Comparison of ENCODE assay signal across 13 cellular contexts in the genomic region with DNA sequence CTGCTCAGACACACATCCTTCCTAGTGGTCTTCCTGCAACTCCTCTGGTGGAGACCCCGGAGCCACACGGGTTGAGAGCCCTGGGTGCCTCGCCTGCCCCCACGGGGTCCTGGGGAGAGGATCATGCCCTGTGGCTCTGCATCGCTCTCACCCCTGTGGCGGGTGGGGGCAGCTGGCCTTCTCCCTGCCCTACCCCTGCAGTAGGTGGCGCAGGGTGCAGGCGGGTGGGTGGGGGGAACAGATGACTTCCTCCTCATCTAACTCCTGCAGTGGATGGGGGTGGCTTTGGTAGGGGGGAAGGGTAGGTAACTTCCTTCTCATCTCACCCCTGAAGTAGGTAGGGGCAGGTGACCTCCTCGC. TPM values are rescaled to one million over a fixed set of nuclear protein-coding genes. Genes with fewer than 3 reads are reported as not detected.
DNase-seq lines count a peak whose midpoint lies in the region; ATAC-seq, FAIRE-seq and TF ChIP-seq lines count a peak whose summit lies in the region.
"Had no signal": no experiment of that assay in that cellular context is flagged by ENCODE, and none has a peak within 500 bp of the region (broad histone marks: within the 10 kb centered on the region; RNA-seq: fewer than 3 reads in every experiment).

No MANE protein-coding gene starts in this region.

- H3K4me1 Mint-ChIP-seq in CD8-positive, alpha-beta T cell (ENCODE audit: low read depth): peaks cover 79% of the 10 kb centered on the region

- no peak for TF ChIP-seq EP300 in gastroesophageal sphincter (IDR thresholded peaks at IDR 0.05)

- no peak for TF ChIP-seq CTCF in CD8-positive, alpha-beta T cell (IDR thresholded peaks at IDR 0.05)
- TF ChIP-seq CTCF in OCI-LY3 (IDR thresholded peaks at IDR 0.05; ENCODE audit: low read depth, low read length) (peak; percentile 39), gastroesophageal sphincter (IDR thresholded peaks at IDR 0.05) (no peak), spleen (IDR thresholded peaks at IDR 0.05 in 8 of 11, conservative IDR thresholded peaks at IDR 0.05 in 3 of 11) (no peak)

- intact Hi-C loops in CD8-positive, alpha-beta T cell (cut with DNase I, micrococcal nuclease): loop anchor here (2.0 to 10.0 kb wide), 4 partner anchors 178 to 1094 kb away; no protein-coding TSS in a partner anchor
- intact Hi-C loops in spleen (cut with DNase I; ENCODE audit: low total_unique reads): no loop called here

- H3K79me2 ChIP-seq in OCI-LY3 (ENCODE audit: low read length): peaks cover 100% of the 10 kb centered on the region

- H4K20me1 ChIP-seq in OCI-LY3 (ENCODE audit: insufficient read depth, low read length): peaks cover 9% of the 10 kb centered on the region; the same call in 1 of the 2 replicates

- H3K36me3 ChIP-seq in CD8-positive, alpha-beta T cell (ENCODE audit: insufficient read depth, low read length): no peaks in the 10 kb centered on the region
- H3K36me3 ChIP-seq in OCI-LY3 (replicated peaks; ENCODE audit: low read depth, low read length) (no peaks in the 10 kb centered on the region), gastroesophageal sphincter (no peaks in the 10 kb centered on the region), spleen (no peaks in the 10 kb centered on the region)

- FAIRE-seq in H54 (lab: Jason Lieb, UNC): no peak
- FAIRE-seq: bronchial epithelial cell had no signal

- CTCF ChIA-PET in CD8-positive, alpha-beta T cell (lab: Charles Lee): interaction anchor here (1.1 kb wide), 1 partner anchor 38 kb away, joined by 3 read pairs; the partner anchor contains the start of gene TSHZ1

- H3K27me3 Mint-ChIP-seq in CD8-positive, alpha-beta T cell (ENCODE audit: low read depth): no peaks in the 10 kb centered on the region

- H3K27ac ChIP-seq in CD8-positive, alpha-beta T cell (ENCODE audit: low read depth, low read length): no peak overlapping the region
- H3K27ac ChIP-seq in OCI-LY3 (ENCODE audit: low read length) (peak overlapping the region; percentile 69), gastroesophageal sphincter (peak overlapping the region in 3 of 4 donors; percentile 71 to 82 (median 80)), spleen (peak overlapping the region in 7 of 8 donors; percentile 74 to 87 (median 85))
- H3K27ac ChIP-seq: epithelial cell of prostate had no signal

- H3K36me3 Mint-ChIP-seq in CD8-positive, alpha-beta T cell: no peaks in the 10 kb centered on the region

- no peak overlapping the region for H3K4me3 Mint-ChIP-seq in CD8-positive, alpha-beta T cell

- H3K9me3 Mint-ChIP-seq in CD8-positive, alpha-beta T cell: no peaks in the 10 kb centered on the region

- peak overlapping the region; percentile 77 for H3K9ac ChIP-seq in OCI-LY3 (ENCODE audit: low read length)

- no peak for DNase-seq in CD8-positive, alpha-beta T cell
- DNase-seq in spleen: no peak
- no peak for DNase-seq in H54 (ENCODE audit: insufficient read length, low spot score)
- no peak for DNase-seq in stimulated activated CD4-positive, alpha-beta T cell treated with anti-CD3 and anti-CD28 coated beads, Interleukin-4, amount 100 ng/mL, for 1 hour
- no peak for DNase-seq in NCI-H1092 (lab: John Stamatoyannopoulos, UW)
- DNase-seq: activated T-cell treated with anti-CD3 and anti-CD28 coated beads for 4 hours, Caco-2, NCI-H510A, SHP77 treated with DMSO at 0.1 percent for 48 hours had no signal

- no peaks in the 10 kb centered on the region for H3K27me3 ChIP-seq in CD8-positive, alpha-beta T cell (ENCODE audit: insufficient read depth, low read length)
- H3K27me3 ChIP-seq in OCI-LY3 (ENCODE audit: low read depth, low read length): no peaks in the 10 kb centered on the region
- no peaks in the 10 kb centered on the region for H3K27me3 ChIP-seq in gastroesophageal sphincter
- H3K27me3 ChIP-seq in spleen (replicated peaks in 1 of 7): no peaks in the 10 kb centered on the region

- H3K4me3 ChIP-seq in CD8-positive, alpha-beta T cell (ENCODE audit: low read depth, low read length): no peak overlapping the region
- H3K4me3 ChIP-seq in OCI-LY3 (ENCODE audit: low read length): peak overlapping the region; percentile 71
- H3K4me3 ChIP-seq in gastroesophageal sphincter: peak overlapping the region in 1 of 2 donors; percentile 51
- H3K4me3 ChIP-seq in spleen: no peak overlapping the region

- H3K4me2 ChIP-seq in OCI-LY3 (ENCODE audit: low read length): peak overlapping the region; percentile 90

- WGBS in gastroesophageal sphincter (ENCODE audit: low coverage in 1 of 2), 2 donors: no CpG with 5 or more reads among the region's 9 CpGs
- WGBS in spleen, 5 donors: 95 to 100% (median 97%) methylated on average over 3 to 9 of the region's 9 CpGs

- no peak overlapping the region for H2AFZ ChIP-seq in OCI-LY3 (ENCODE audit: low read depth, low read length)

- ATAC-seq in CD8-positive, alpha-beta T cell: no peak
- ATAC-seq in gastroesophageal sphincter: no peak

- peak overlapping the region; percentile 94 for H3K27ac Mint-ChIP-seq in CD8-positive, alpha-beta T cell

- POLR2A ChIA-PET in CD8-positive, alpha-beta T cell (lab: Charles Lee): interaction anchor here (1.7 kb wide), 1 partner anchor 40 kb away, joined by 5 read pairs; the partner anchor contains the start of gene PTGR3

- no peaks in the 10 kb centered on the region for H3K9me3 ChIP-seq in CD8-positive, alpha-beta T cell (ENCODE audit: low read length)
- H3K9me3 ChIP-seq in OCI-LY3 (ENCODE audit: insufficient read depth, low read length) (no peaks in the 10 kb centered on the region), gastroesophageal sphincter (no peaks in the 10 kb centered on the region), spleen (peaks cover 0 to 10% (median 0%) of the 10 kb centered on the region in 8 donors)
- H3K9me3 ChIP-seq: Caco-2 had no signal

- peaks cover 48% of the 10 kb centered on the region for H3K4me1 ChIP-seq in CD8-positive, alpha-beta T cell (ENCODE audit: insufficient read depth, low read length)
- H3K4me1 ChIP-seq in OCI-LY3 (ENCODE audit: low read length): peaks cover 52% of the 10 kb centered on the region
- peaks cover 0 to 89% (median 22%) of the 10 kb centered on the region in 3 donors for H3K4me1 ChIP-seq in gastroesophageal sphincter
- H3K4me1 ChIP-seq in spleen: peaks cover 13 to 94% (median 41%) of the 10 kb centered on the region in 6 donors
- H3K4me1 ChIP-seq: Caco-2 had no signal

- TF ChIP-seq POLR2A in gastroesophageal sphincter (IDR thresholded peaks at IDR 0.05) (no peak), spleen (IDR thresholded peaks at IDR 0.05) (no peak), H54 (IDR thresholded peaks at IDR 0.05; ENCODE audit: low read depth, low read length) (no peak)

RNA-seq across cellular contexts. Expression of gene TSHZ1, which starts 38.6 kb away (rescaled TPM):
- total RNA-seq in CD8-positive, alpha-beta T cell: 10 to 100 TPM; 21.5 to 23.4 TPM
- 10 to 100 TPM; 22.3 to 41.7 (median 33.8) TPM for total RNA-seq in gastroesophageal sphincter
- total RNA-seq in spleen: 10 to 100 TPM; 14.9 to 26.4 (median 19.7) TPM
- 1 to 10 TPM; 4.1 to 6.1 (median 4.2) TPM for polyA plus RNA-seq in spleen

RNA-seq across cellular contexts. Expression of gene PTGR3, which starts 40.2 kb away (rescaled TPM):
- 1 to 10 TPM; 6.3 to 7.8 TPM for total RNA-seq in CD8-positive, alpha-beta T cell
- 10 to 100 TPM; 24.9 to 46.8 (median 29.6) TPM for total RNA-seq in gastroesophageal sphincter
- total RNA-seq in spleen: 10 to 100 TPM; 23.6 to 43.8 (median 36.7) TPM
- polyA plus RNA-seq in spleen: 10 to 100 TPM; 11.1 to 16.8 (median 12.3) TPM
